Comparison of ENCODE assay signal across 26 cellular contexts in the genomic region with DNA sequence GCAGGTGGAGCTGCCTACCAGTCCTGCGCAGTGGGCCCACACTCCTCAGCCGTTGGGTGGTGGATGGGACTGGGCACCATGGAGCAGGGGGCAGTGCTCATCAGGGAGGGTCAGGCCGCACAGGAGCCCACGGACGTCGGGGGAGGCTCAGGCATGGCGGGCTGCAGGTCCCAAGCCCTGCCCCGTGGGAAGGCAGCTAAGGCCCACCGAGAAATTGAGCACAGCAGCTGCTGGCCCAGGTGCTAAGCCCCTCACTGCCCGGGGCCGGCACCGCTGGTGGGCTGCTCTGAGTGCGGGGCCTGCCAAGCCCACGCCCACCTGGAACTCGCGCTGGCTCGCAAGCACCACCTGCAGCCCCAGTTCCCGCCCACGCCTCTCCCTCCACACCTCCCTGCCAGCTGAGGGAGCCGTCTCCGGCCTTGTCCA. TPM values are rescaled to one million over a fixed set of nuclear protein-coding genes. Genes with fewer than 3 reads are reported as not detected.
"Had no signal": no experiment of that assay in that cellular context is flagged by ENCODE, and none has a peak within 500 bp of the region (broad histone marks: within the 10 kb centered on the region; RNA-seq: fewer than 3 reads in every experiment).

No MANE protein-coding gene starts in this region.

- H3K4me3 ChIP-seq: esophagus muscularis mucosa, lower lobe of right lung, smooth muscle cell, stomach, thyroid gland, upper lobe of left lung had no signal

- H3K4me2 ChIP-seq: smooth muscle cell had no signal

- H3K27me3 ChIP-seq: esophagus muscularis mucosa, thyroid gland, upper lobe of left lung had no signal

- ATAC-seq: foreskin keratinocyte; left ventricle myocardium superior; lower lobe of right lung; natural killer cell; sciatic nerve; stimulated activated effector memory CD8-positive, alpha-beta T cell treated with anti-CD3 and anti-CD28 coated beads, Interleukin-12 subunit alpha, Interleukin-12 subunit beta, amount 100 ng/mL, for 72 hours had no signal

- H2AFZ ChIP-seq: parathyroid adenoma had no signal

- H3K4me1 ChIP-seq: foreskin keratinocyte had no signal

- FAIRE-seq: colon, endothelial cell of umbilical vein, urothelium cell line had no signal

- H3K36me3 ChIP-seq: esophagus muscularis mucosa, lower lobe of right lung, stomach, thyroid gland, upper lobe of left lung had no signal

- H3K27ac ChIP-seq: foreskin keratinocyte, lower lobe of right lung, parathyroid adenoma, stomach, upper lobe of left lung had no signal

- DNase-seq: cerebellar nuclear complex; dermis blood vessel endothelial cell; effector memory CD4-positive, alpha-beta T cell; foreskin keratinocyte; glutamatergic neuron; hypothalamus; immature natural killer cell; islet precursor cell; left ventricle myocardium superior; lower lobe of right lung; natural killer cell; stimulated activated CD4-positive, alpha-beta T cell treated with anti-CD3 and anti-CD28 coated beads, Interleukin-2, amount 100 ng/mL, for 24 hours; stimulated activated CD4-positive, alpha-beta T cell treated with anti-CD3 and anti-CD28 coated beads, Interleukin-4, amount 100 ng/mL, for 24 hours; stimulated activated naive CD4-positive, alpha-beta T cell treated with Interleukin-2 at 50 U/mL for 16 hours; stomach; thyroid gland had no signal

- H3K79me2 ChIP-seq: parathyroid adenoma had no signal

- H3K9me3 ChIP-seq: esophagus muscularis mucosa, lower lobe of right lung, stomach, thyroid gland, upper lobe of left lung had no signal

- H3K9ac ChIP-seq: parathyroid adenoma had no signal

RNA-seq across cellular contexts. Expression of a gene that starts 30.2 kb away (rescaled TPM):
- total RNA-seq: endothelial cell of umbilical vein, foreskin keratinocyte, mononuclear cell, natural killer cell had no signal
- polyA plus RNA-seq: endothelial cell of umbilical vein, foreskin keratinocyte, immature natural killer cell had no signal
